ENCODE assay signal across 9 cellular contexts in genomic region chr11:2186669-2187266, GRCh38. TPM values are rescaled to one million over a fixed set of nuclear protein-coding genes. Genes with fewer than 3 reads are reported as not detected.
DNase-seq lines count a peak whose midpoint lies in the region; ATAC-seq, FAIRE-seq and TF ChIP-seq lines count a peak whose summit lies in the region.
"Had no signal": no experiment of that assay in that cellular context is flagged by ENCODE, and none has a peak within 500 bp of the region (broad histone marks: within the 10 kb centered on the region; RNA-seq: fewer than 3 reads in every experiment).

No MANE protein-coding gene starts in this region.

- in situ Hi-C loops in GM13977 (cut with MboI; ENCODE audit: low pct_unique_long_range_greater_than_20kb, low sequenced_read_pairs, unreplicated experiment): loop anchor here (25.0 kb wide), 1 partner anchor 226 kb away; the partner anchor contains the start of gene TSSC4

- H3K36me3 Mint-ChIP-seq in activated naive CD8-positive, alpha-beta T cell treated with anti-CD3 and anti-CD28 coated beads for 36 hours: no peaks in the 10 kb centered on the region

- FAIRE-seq in H54 (lab: Jason Lieb, UNC): no peak
- FAIRE-seq: islet of Langerhans had no signal

- no peaks in the 10 kb centered on the region for H3K9me2 ChIP-seq in PC-3 (replicated peaks; ENCODE audit: low read length)

- BruUV-seq in PC-3 (replicated peaks; lab: Mats Ljungman, UMichigan): no TSS peak

- peaks cover 2% of the 10 kb centered on the region for H3K4me1 ChIP-seq in PC-3 (ENCODE audit: insufficient read depth, low read length)

- H4K20me1 ChIP-seq in PC-3 (ENCODE audit: low read length): no peaks in the 10 kb centered on the region

- no peak overlapping the region for H3K4me3 ChIP-seq in PC-3 (ENCODE audit: low read length)

- ATAC-seq in PC-3 (0 out of 2 replicates have a peak, but pooled peaks have one; percentile 20), left colon (peak; percentile 84)

- H3K27me3 Mint-ChIP-seq in activated naive CD8-positive, alpha-beta T cell treated with anti-CD3 and anti-CD28 coated beads for 36 hours: peaks cover 15% of the 10 kb centered on the region

- no peaks in the 10 kb centered on the region for H3K9me3 Mint-ChIP-seq in activated naive CD8-positive, alpha-beta T cell treated with anti-CD3 and anti-CD28 coated beads for 36 hours

- TF ChIP-seq CTCF in GM13977 (IDR thresholded peaks at IDR 0.05; ENCODE audit: extremely low read depth, insufficient read depth, missing control alignments) (peak; percentile 45), PC-3 (conservative IDR thresholded peaks at IDR 0.05; ENCODE audit: low read depth, low read length) (peak; percentile 54)

- DNase-seq in AML-193 (lab: John Stamatoyannopoulos, UW) (peak; percentile 9 to 11), GM13977 (ENCODE audit: low spot score) (no peak), PC-3 (peak; percentile 37), left colon (peak in 1 of 2 donors; percentile 46), DMS79 (lab: John Stamatoyannopoulos, UW) (no peak), H54 (ENCODE audit: insufficient read length, low spot score) (no peak)
- peak; percentile 64 for DNase-seq in activated naive CD8-positive, alpha-beta T cell treated with anti-CD3 and anti-CD28 coated beads for 36 hours
- peak; percentile 18 to 20 for DNase-seq in stimulated activated CD8-positive, alpha-beta memory T cell treated with anti-CD3 and anti-CD28 coated beads, Interleukin-7, amount 100 ng/mL, for 48 hours (ENCODE audit: extremely low read depth in 1 of 2, low read depth in 1 of 2)

- H3K79me2 ChIP-seq in PC-3 (ENCODE audit: low read length): no peaks in the 10 kb centered on the region

- CTCF ChIA-PET in PC-3 (lab: Charles Lee): no interaction called here

- H3F3A ChIP-seq in PC-3 (ENCODE audit: low read length, unreplicated experiment): no peaks in the 10 kb centered on the region

- H3K36me3 ChIP-seq in PC-3 (ENCODE audit: low read depth, low read length): no peaks in the 10 kb centered on the region

- no peaks in the 10 kb centered on the region for H3K4me1 Mint-ChIP-seq in activated naive CD8-positive, alpha-beta T cell treated with anti-CD3 and anti-CD28 coated beads for 36 hours

- POLR2A ChIA-PET in PC-3 (lab: Charles Lee; ENCODE audit: unreplicated experiment): interaction anchor here (0.7 kb wide), 1 partner anchor 214 kb away, joined by 3 read pairs; the partner anchor contains the start of gene TSSC4

- no peaks in the 10 kb centered on the region for H3K9me3 ChIP-seq in PC-3 (ENCODE audit: low read length)

- no peak overlapping the region for H3K9ac ChIP-seq in PC-3 (ENCODE audit: low read length)

- no peaks in the 10 kb centered on the region for H3K27me3 ChIP-seq in PC-3 (ENCODE audit: low read length)

- no peak for TF ChIP-seq POLR2A in H54 (IDR thresholded peaks at IDR 0.05; ENCODE audit: low read depth, low read length)

- no peak overlapping the region for H3K27ac Mint-ChIP-seq in activated naive CD8-positive, alpha-beta T cell treated with anti-CD3 and anti-CD28 coated beads for 36 hours

- intact Hi-C loops in PC-3 (cut with micrococcal nuclease) (no loop called here), left colon (cut with DNase I, micrococcal nuclease) (no loop called here)

- no peak overlapping the region for H2AFZ ChIP-seq in PC-3 (ENCODE audit: low read length)

- no peak overlapping the region for H3K4me2 ChIP-seq in PC-3 (ENCODE audit: low read length)

- H3K4me3 Mint-ChIP-seq in activated naive CD8-positive, alpha-beta T cell treated with anti-CD3 and anti-CD28 coated beads for 36 hours: no peak overlapping the region

- H3K27ac ChIP-seq in PC-3 (ENCODE audit: low read length): no peak overlapping the region

RNA-seq across cellular contexts. Expression of gene TH, which starts 15.2 kb away (rescaled TPM):
- 8.3 and 11.2 TPM in 2 replicates for total RNA-seq in PC-3 (2014; rRNA removed)
- not detected for total RNA-seq in activated naive CD8-positive, alpha-beta T cell treated with anti-CD3 and anti-CD28 coated beads for 36 hours
- total RNA-seq in left colon: not detected

RNA-seq across cellular contexts. Expression of gene INS, which starts 25.8 kb away (rescaled TPM):
- total RNA-seq in PC-3 (2014; rRNA removed): not detected in 2 replicates
- not detected for total RNA-seq in activated naive CD8-positive, alpha-beta T cell treated with anti-CD3 and anti-CD28 coated beads for 36 hours
- 1 to 10 TPM in 1 of 2 donors, not detected in 1; 1.3 TPM for total RNA-seq in left colon

RNA-seq across cellular contexts. Expression of gene IGF2, which starts 47.6 kb away (rescaled TPM):
- total RNA-seq in PC-3 (2014; rRNA removed): 5.0 and 5.1 TPM in 2 replicates
- under 1 TPM; 0.06 to 0.08 TPM for total RNA-seq in activated naive CD8-positive, alpha-beta T cell treated with anti-CD3 and anti-CD28 coated beads for 36 hours
- total RNA-seq in left colon: 10 to 100 TPM in 1 of 2 donors, 1 to 10 TPM in 1; 7.3 to 10.8 TPM

Comparison
In these comparisons a context has a peak if more than half of its experiments do, and no peak if none do; other contexts are left out.
1. DNase-seq: peak in AML-193 (2 of 2), PC-3 (single experiment), activated naive CD8-positive, alpha-beta T cell treated with anti-CD3 and anti-CD28 coated beads for 36 hours (single experiment) and stimulated activated CD8-positive, alpha-beta memory T cell treated with anti-CD3 and anti-CD28 coated beads, Interleukin-7, amount 100 ng/mL, for 48 hours (2 of 2); none in GM13977 (single experiment), DMS79 (single experiment) and H54 (single experiment).